In the genomic region with DNA sequence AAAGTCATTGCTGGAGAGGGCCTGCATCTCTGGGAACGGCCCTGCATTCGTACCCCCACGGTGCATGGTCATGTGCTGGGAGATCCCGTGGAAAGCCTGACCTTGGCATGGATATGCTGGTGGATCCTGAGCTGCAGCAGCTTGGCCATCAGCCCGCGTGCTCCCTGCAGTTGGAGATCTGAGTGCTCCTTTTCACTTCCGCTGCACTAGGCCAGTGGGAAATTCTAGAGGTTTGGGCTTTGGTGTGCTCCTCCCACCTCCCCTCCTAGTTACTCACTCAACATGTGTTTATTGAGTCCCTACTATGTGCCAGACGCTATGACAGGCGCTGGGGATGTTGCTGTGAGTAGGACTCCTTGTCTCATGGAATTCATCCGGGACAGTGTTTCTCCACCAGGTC, we compare ENCODE assay signal across 14 cellular contexts.
DNase-seq lines count a peak whose midpoint lies in the region; ATAC-seq and TF ChIP-seq lines count a peak whose summit lies in the region.
"Had no signal": no experiment of that assay in that cellular context is flagged by ENCODE, and none has a peak within 500 bp of the region (broad histone marks: within the 10 kb centered on the region; RNA-seq: fewer than 3 reads in every experiment).

No MANE protein-coding gene starts in this region.

- H3K27me3 ChIP-seq in osteoblast (ENCODE audit: insufficient read depth, low read length) = peaks cover 23% of the 10 kb centered on the region

- BruUV-seq in Calu3 (replicated peaks; lab: Mats Ljungman, UMichigan) = no TSS peak

- intact Hi-C loops in Calu3 (cut with micrococcal nuclease; ENCODE audit: unreplicated experiment) = no loop called here

- peak overlapping the region; percentile 19 for H3K4me3 Mint-ChIP-seq in activated CD4-positive, alpha-beta T cell treated with anti-CD3 and anti-CD28 coated beads, Interleukin-2, amount 10 ng/mL, durations not matched to agents 7 days and 5 days
- peak overlapping the region; percentile 73 for H3K4me3 Mint-ChIP-seq in central memory CD8-positive, alpha-beta T cell
- H3K4me3 Mint-ChIP-seq in WTC11 (no peak overlapping the region), Calu3 (ENCODE audit: low read depth, unreplicated experiment) (no peak overlapping the region)
- H3K4me3 Mint-ChIP-seq: activated B cell treated with CpG ODN at 0.5 μM for 24 hours, GM23338, nephron had no signal

- ATAC-seq in central memory CD8-positive, alpha-beta T cell (replicated peaks; ENCODE audit: extremely low read depth, poor library complexity, severe bottlenecking) = no peak
- ATAC-seq in WTC11 = no peak
- ATAC-seq: GM23338 had no signal

- TF ChIP-seq CTCF in osteoblast (IDR thresholded peaks at IDR 0.05; ENCODE audit: extremely low read depth, low read depth, low read length) (no peak), WTC11 (IDR thresholded peaks at IDR 0.05) (no peak), Calu3 (IDR thresholded peaks at IDR 0.05; ENCODE audit: unreplicated experiment) (no peak)

- CTCF ChIA-PET in activated CD4-positive, alpha-beta T cell treated with anti-CD3 and anti-CD28 coated beads, Interleukin-2, amount 10 ng/mL, durations not matched to agents 7 days and 5 days (lab: Charles Lee) = interaction anchor here (1.0 kb wide), 1 partner anchor 937 kb away, joined by 3 read pairs; no protein-coding TSS in a partner anchor
- CTCF ChIA-PET in WTC11 (lab: Charles Lee) = no interaction called here
- CTCF ChIA-PET in Calu3 (lab: Charles Lee) = interaction anchor here (1.0 kb wide), 1 partner anchor 937 kb away, joined by 3 read pairs; no protein-coding TSS in a partner anchor

- peaks cover 13% of the 10 kb centered on the region for H3K27me3 Mint-ChIP-seq in activated CD4-positive, alpha-beta T cell treated with anti-CD3 and anti-CD28 coated beads, Interleukin-2, amount 10 ng/mL, durations not matched to agents 7 days and 5 days
- no peaks in the 10 kb centered on the region for H3K27me3 Mint-ChIP-seq in central memory CD8-positive, alpha-beta T cell
- H3K27me3 Mint-ChIP-seq in WTC11 (ENCODE audit: low read depth) (no peaks in the 10 kb centered on the region), Calu3 (ENCODE audit: unreplicated experiment) (peaks cover 48% of the 10 kb centered on the region)

- POLR2A ChIA-PET in activated CD4-positive, alpha-beta T cell treated with anti-CD3 and anti-CD28 coated beads, Interleukin-2, amount 10 ng/mL, durations not matched to agents 7 days and 5 days (lab: Charles Lee) = no interaction called here
- POLR2A ChIA-PET in WTC11 (lab: Charles Lee) = no interaction called here

- H2AFZ ChIP-seq in osteoblast (ENCODE audit: low read length) = no peak overlapping the region

- H3K27ac Mint-ChIP-seq in activated CD4-positive, alpha-beta T cell treated with anti-CD3 and anti-CD28 coated beads, Interleukin-2, amount 10 ng/mL, durations not matched to agents 7 days and 5 days = peak overlapping the region; percentile 28
- no peak overlapping the region for H3K27ac Mint-ChIP-seq in central memory CD8-positive, alpha-beta T cell (ENCODE audit: low read depth)
- no peak overlapping the region for H3K27ac Mint-ChIP-seq in WTC11
- H3K27ac Mint-ChIP-seq in Calu3 (ENCODE audit: unreplicated experiment) = no peak overlapping the region
- H3K27ac Mint-ChIP-seq: activated B cell treated with CpG ODN at 0.5 μM for 24 hours, GM23338 had no signal

- no peaks in the 10 kb centered on the region for H3K36me3 Mint-ChIP-seq in activated CD4-positive, alpha-beta T cell treated with anti-CD3 and anti-CD28 coated beads, Interleukin-2, amount 10 ng/mL, durations not matched to agents 7 days and 5 days (ENCODE audit: low read depth)
- peaks cover 2% of the 10 kb centered on the region for H3K36me3 Mint-ChIP-seq in central memory CD8-positive, alpha-beta T cell (ENCODE audit: insufficient read depth)
- H3K36me3 Mint-ChIP-seq in WTC11 = no peaks in the 10 kb centered on the region
- no peaks in the 10 kb centered on the region for H3K36me3 Mint-ChIP-seq in Calu3 (ENCODE audit: insufficient read depth, unreplicated experiment)

- H3K9me3 ChIP-seq in osteoblast (ENCODE audit: low read depth, low read length) = no peaks in the 10 kb centered on the region
- H3K9me3 ChIP-seq: left ventricle myocardium inferior, SJSA1 had no signal

- no peak overlapping the region for H3K4me3 ChIP-seq in osteoblast (ENCODE audit: insufficient read depth, low read length)
- H3K4me3 ChIP-seq: GM23338, left ventricle myocardium inferior, SJSA1 had no signal

- H4K20me1 ChIP-seq in osteoblast (ENCODE audit: insufficient read depth, low read length) = no peaks in the 10 kb centered on the region

- H3K4me1 ChIP-seq in osteoblast (ENCODE audit: insufficient read depth, low read length) = peaks cover 16% of the 10 kb centered on the region

- no peak overlapping the region for H3K27ac ChIP-seq in osteoblast (ENCODE audit: low read depth, low read length)
- H3K27ac ChIP-seq: left ventricle myocardium inferior, SJSA1 had no signal

- H3K79me2 ChIP-seq in osteoblast (ENCODE audit: insufficient read depth, low read length) = no peaks in the 10 kb centered on the region

- peaks cover 25% of the 10 kb centered on the region for H3K4me1 Mint-ChIP-seq in activated CD4-positive, alpha-beta T cell treated with anti-CD3 and anti-CD28 coated beads, Interleukin-2, amount 10 ng/mL, durations not matched to agents 7 days and 5 days
- peaks cover 35% of the 10 kb centered on the region for H3K4me1 Mint-ChIP-seq in central memory CD8-positive, alpha-beta T cell
- H3K4me1 Mint-ChIP-seq in WTC11 = peaks cover 11% of the 10 kb centered on the region
- peaks cover 10% of the 10 kb centered on the region for H3K4me1 Mint-ChIP-seq in Calu3 (ENCODE audit: low read depth, unreplicated experiment)

- peak overlapping the region; percentile 49 for H3K4me2 ChIP-seq in osteoblast (ENCODE audit: insufficient read depth, low read length)
- H3K4me2 ChIP-seq: GM23338 had no signal

- no peak for DNase-seq in activated CD4-positive, alpha-beta T cell treated with anti-CD3 and anti-CD28 coated beads, Interleukin-2, amount 10 ng/mL, durations not matched to agents 7 days and 5 days
- no peak for DNase-seq in activated CD4-positive, alpha-beta T cell treated with anti-CD3 and anti-CD28 coated beads, Interleukin-2, amount 50 U/mL, for 1 hour
- DNase-seq in RPMI7951 (ENCODE audit: low read depth) = peak; percentile 21
- DNase-seq in central memory CD8-positive, alpha-beta T cell (ENCODE audit: low spot score in 2 of 2) = no peak
- DNase-seq in osteoblast (ENCODE audit: insufficient read length, low spot score, missing footprints) = peak; percentile 79
- no peak for DNase-seq in WTC11 (ENCODE audit: low spot score)
- no peak for DNase-seq in Calu3
- no peak for DNase-seq in hypothalamus (lab: John Stamatoyannopoulos, UW)
- DNase-seq: activated B cell treated with CpG ODN at 0.5 μM for 24 hours, left ventricle myocardium inferior, NCI-H1092 had no signal

- no peaks in the 10 kb centered on the region for H3K36me3 ChIP-seq in osteoblast (ENCODE audit: insufficient read depth, low read length)
- H3K36me3 ChIP-seq: left ventricle myocardium inferior, SJSA1 had no signal

- H3K9me3 Mint-ChIP-seq in activated CD4-positive, alpha-beta T cell treated with anti-CD3 and anti-CD28 coated beads, Interleukin-2, amount 10 ng/mL, durations not matched to agents 7 days and 5 days = no peaks in the 10 kb centered on the region
- no peaks in the 10 kb centered on the region for H3K9me3 Mint-ChIP-seq in central memory CD8-positive, alpha-beta T cell
- H3K9me3 Mint-ChIP-seq in WTC11 = peaks cover 9% of the 10 kb centered on the region
- H3K9me3 Mint-ChIP-seq in Calu3 (ENCODE audit: low read depth, unreplicated experiment) = no peaks in the 10 kb centered on the region
- H3K9me3 Mint-ChIP-seq: activated B cell treated with CpG ODN at 0.5 μM for 24 hours, GM23338, nephron had no signal

TF ChIP-seq in WTC11, 78 proteins besides CTCF, POLR2A, EP300 and RAD21:
- no peak for TF ChIP-seq RELA (CRISPR knock-in tag; IDR thresholded peaks at IDR 0.05; ENCODE audit: borderline replicate concordance)

Comparison
In these comparisons a context has a peak if more than half of its experiments do, and no peak if none do; other contexts are left out.
1. DNase-seq: peak in RPMI7951 (single experiment) and osteoblast (single experiment); none in activated CD4-positive, alpha-beta T cell treated with anti-CD3 and anti-CD28 coated beads, Interleukin-2, amount 10 ng/mL, durations not matched to agents 7 days and 5 days (single experiment), activated CD4-positive, alpha-beta T cell treated with anti-CD3 and anti-CD28 coated beads, Interleukin-2, amount 50 U/mL, for 1 hour (single experiment), central memory CD8-positive, alpha-beta T cell (0 of 2), WTC11 (single experiment), Calu3 (single experiment) and hypothalamus (0 of 51).
2. H3K4me3 Mint-ChIP-seq: peak in activated CD4-positive, alpha-beta T cell treated with anti-CD3 and anti-CD28 coated beads, Interleukin-2, amount 10 ng/mL, durations not matched to agents 7 days and 5 days (single experiment) and central memory CD8-positive, alpha-beta T cell (single experiment); none in WTC11 (single experiment) and Calu3 (single experiment).